ENCODE assay signal across 8 cellular contexts in genomic region chr3:184540777-184541681, GRCh38. TPM values are rescaled to one million over a fixed set of nuclear protein-coding genes. Genes with fewer than 3 reads are reported as not detected.
DNase-seq lines count a peak whose midpoint lies in the region; ATAC-seq and TF ChIP-seq lines count a peak whose summit lies in the region.

No MANE protein-coding gene starts in this region.

- in situ Hi-C loops in Caki2 (cut with HindIII; ENCODE audit: low pct_unique_long_range_greater_than_20kb, low sequenced_read_pairs) = loop anchor here (25.0 kb wide), 1 partner anchor 179 kb away; the partner anchor contains the start of genes CLCN2 and POLR2H

- no peak overlapping the region for H2AFZ ChIP-seq in KMS-11 (ENCODE audit: low read depth)

- no peak overlapping the region for H3K4me2 ChIP-seq in KMS-11

- DNase-seq in Caki2 (ENCODE audit: low read depth) = peak; percentile 50
- DNase-seq in RWPE2 (ENCODE audit: low spot score) = no peak
- DNase-seq in activated effector memory CD4-positive, alpha-beta T cell treated with anti-CD3 and anti-CD28 coated beads, Interleukin-2, amount 50 U/mL, for 16 hours = peak; percentile 90
- DNase-seq in left cardiac atrium = peak; percentile 62
- DNase-seq in stimulated activated CD4-positive, alpha-beta T cell treated with anti-CD3 and anti-CD28 coated beads, Interleukin-12 subunit alpha, Interleukin-12 subunit beta, amount 100 ng/mL, for 24 hours (ENCODE audit: low read depth in 2 of 2) = peak; percentile 35 to 75
- no peak for DNase-seq in cortex of kidney (lab: John Stamatoyannopoulos, UW)

- H3K4me1 ChIP-seq in KMS-11 (ENCODE audit: low read depth, poor library complexity, severe bottlenecking) (no peaks in the 10 kb centered on the region), RWPE2 (ENCODE audit: insufficient read depth, poor library complexity, severe bottlenecking) (no peaks in the 10 kb centered on the region)

- no peaks in the 10 kb centered on the region for H3K9me3 ChIP-seq in RWPE2 (ENCODE audit: severe bottlenecking)

- no peak overlapping the region for H3K27ac ChIP-seq in KMS-11
- no peak overlapping the region for H3K27ac ChIP-seq in RWPE2 (ENCODE audit: poor library complexity, severe bottlenecking)

- peak; percentile 74 for ATAC-seq in RWPE2 (ENCODE audit: low read depth)
- ATAC-seq in left cardiac atrium = peak in 1 of 2 donors; percentile 52
- no peak for ATAC-seq in HG03045 (IDR thresholded peaks at IDR 0.05; ENCODE audit: unreplicated experiment)

- TF ChIP-seq CTCF in KMS-11 (conservative IDR thresholded peaks at IDR 0.05; ENCODE audit: low read depth, low read length) = peak; percentile 93
- peak; percentile 85 for TF ChIP-seq CTCF in RWPE2 (IDR thresholded peaks at IDR 0.05; ENCODE audit: poor library complexity, severe bottlenecking)

- H3K36me3 ChIP-seq in KMS-11 (ENCODE audit: insufficient read depth) (no peaks in the 10 kb centered on the region), RWPE2 (ENCODE audit: low read depth) (no peaks in the 10 kb centered on the region)

- H3K27me3 ChIP-seq in KMS-11 (ENCODE audit: insufficient read depth, low read depth) (peaks cover 22% of the 10 kb centered on the region; the same call in 1 of the 2 replicates), RWPE2 (ENCODE audit: insufficient read depth, poor library complexity, severe bottlenecking) (no peaks in the 10 kb centered on the region)

- intact Hi-C loops in left cardiac atrium (cut with DNase I) = loop anchor here in 1 of 2 donors (10.0 kb wide), 1 partner anchor 166 kb away; the partner anchor contains the start of gene THPO

- no peaks in the 10 kb centered on the region for H3K79me2 ChIP-seq in KMS-11 (ENCODE audit: insufficient read depth, low read depth)

- H3K4me3 ChIP-seq in KMS-11 (IDR thresholded peaks at IDR 0.05; ENCODE audit: insufficient read depth, low read depth, low read length) (no peak overlapping the region), RWPE2 (ENCODE audit: severe bottlenecking) (no peak overlapping the region)

- no peaks in the 10 kb centered on the region for H4K20me1 ChIP-seq in KMS-11 (ENCODE audit: insufficient read depth)

- no peak overlapping the region for H3K9ac ChIP-seq in KMS-11

RNA-seq across cellular contexts. Expression of gene EPHB3, which starts 20.6 kb away (rescaled TPM):
- 0.20 TPM in 1 of 2 replicates, not detected in the other for total RNA-seq in Caki2 (2014; rRNA removed; shearing (Covaris generic); ENCODE audit: low replicate concordance)
- total RNA-seq in left cardiac atrium = 1 to 10 TPM; 1.6 to 1.7 TPM

Comparison
In these comparisons a context has a peak if more than half of its experiments do, and no peak if none do; other contexts are left out.
1. DNase-seq: peak in Caki2 (single experiment), activated effector memory CD4-positive, alpha-beta T cell treated with anti-CD3 and anti-CD28 coated beads, Interleukin-2, amount 50 U/mL, for 16 hours (single experiment), left cardiac atrium (single experiment) and stimulated activated CD4-positive, alpha-beta T cell treated with anti-CD3 and anti-CD28 coated beads, Interleukin-12 subunit alpha, Interleukin-12 subunit beta, amount 100 ng/mL, for 24 hours (2 of 2); none in RWPE2 (single experiment) and cortex of kidney (single experiment).